In genomic region chr13:60226507-60226906, GRCh38 we compare ENCODE assay signal across 9 cellular contexts.
DNase-seq lines count a peak whose midpoint lies in the region; ATAC-seq and TF ChIP-seq lines count a peak whose summit lies in the region.
"Had no signal": no experiment of that assay in that cellular context is flagged by ENCODE, and none has a peak within 500 bp of the region (broad histone marks: within the 10 kb centered on the region; RNA-seq: fewer than 3 reads in every experiment).

No MANE protein-coding gene starts in this region.

- H3K18ac ChIP-seq in mesendoderm (ENCODE audit: low read length): no peak overlapping the region

- peaks cover 13% of the 10 kb centered on the region for H3K27me3 Mint-ChIP-seq in stimulated activated memory B cell treated with anti-CD40 and anti-IgM and Interleukin-4, amounts not matched to agents 10 μg/mL and 1 μg/mL and 100 μg/mL, for 72 hours

- H3K56ac ChIP-seq in mesendoderm (ENCODE audit: low read length): no peak overlapping the region

- H3K27ac ChIP-seq in mesendoderm (ENCODE audit: low read depth, low read length) (no peak overlapping the region), Peyer's patch (no peak overlapping the region)

- no peak overlapping the region for H3K4ac ChIP-seq in mesendoderm (ENCODE audit: low read depth, low read length)

- DNase-seq in NCI-H1417 (lab: John Stamatoyannopoulos, UW) (peak in 2 of 3 experiments; percentile 39 to 74), astrocyte of the cerebellum (ENCODE audit: low read depth) (no peak), mesendoderm (peak; percentile 65), Peyer's patch (no peak), retina (no peak)
- DNase-seq: head of caudate nucleus had no signal

- no peaks in the 10 kb centered on the region for H3K79me1 ChIP-seq in mesendoderm (ENCODE audit: low read length)

- no peak overlapping the region for H3K4me3 Mint-ChIP-seq in stimulated activated memory B cell treated with anti-CD40 and anti-IgM and Interleukin-4, amounts not matched to agents 10 μg/mL and 1 μg/mL and 100 μg/mL, for 72 hours

- H3K27me3 ChIP-seq in mesendoderm (ENCODE audit: insufficient read depth, low read length, poor library complexity) (no peaks in the 10 kb centered on the region), Peyer's patch (no peaks in the 10 kb centered on the region)

- H2BK5ac ChIP-seq in mesendoderm (ENCODE audit: low read length): no peak overlapping the region

- H3K27ac Mint-ChIP-seq in stimulated activated memory B cell treated with anti-CD40 and anti-IgM and Interleukin-4, amounts not matched to agents 10 μg/mL and 1 μg/mL and 100 μg/mL, for 72 hours: no peak overlapping the region

- ATAC-seq in HG03520 (IDR thresholded peaks at IDR 0.05; ENCODE audit: unreplicated experiment): no peak
- ATAC-seq in stimulated activated memory B cell treated with anti-CD40 and anti-IgM and Interleukin-4, amounts not matched to agents 10 μg/mL and 1 μg/mL and 100 μg/mL, for 72 hours: no peak

- WGBS in mesendoderm (ENCODE audit: extremely low coverage, insufficient coverage, low lambda C conversion rate): no CpG with 5 or more reads among the region's 3 CpGs

- H3K4me1 ChIP-seq in mesendoderm (ENCODE audit: control insufficient read depth, low read depth, low read length): no peaks in the 10 kb centered on the region
- no peaks in the 10 kb centered on the region for H3K4me1 ChIP-seq in Peyer's patch

- no peak overlapping the region for H3K23ac ChIP-seq in mesendoderm (ENCODE audit: low read length)

- no peaks in the 10 kb centered on the region for H3K9me3 Mint-ChIP-seq in stimulated activated memory B cell treated with anti-CD40 and anti-IgM and Interleukin-4, amounts not matched to agents 10 μg/mL and 1 μg/mL and 100 μg/mL, for 72 hours

- no peak overlapping the region for H4K8ac ChIP-seq in mesendoderm (ENCODE audit: low read depth, low read length)

- H2AK5ac ChIP-seq in mesendoderm (ENCODE audit: low read length): no peak overlapping the region

- peak; percentile 39; the same call in 2 of the 3 replicates for TF ChIP-seq CTCF in GM12872 (IDR thresholded peaks at IDR 0.05; ENCODE audit: insufficient read depth, low read depth, low read length)
- peak; percentile 36 for TF ChIP-seq CTCF in astrocyte of the cerebellum (IDR thresholded peaks at IDR 0.05; ENCODE audit: low read depth, low read length, missing control alignments)
- TF ChIP-seq CTCF in Peyer's patch (IDR thresholded peaks at IDR 0.05): peak in 3 of 6 experiments; percentile 34 to 37 (median 36)

- H2BK120ac ChIP-seq in mesendoderm (ENCODE audit: low read depth, low read length): no peak overlapping the region

- no peaks in the 10 kb centered on the region for H3K9me3 ChIP-seq in Peyer's patch

- H4K5ac ChIP-seq in mesendoderm (ENCODE audit: low read length): no peak overlapping the region

- H3K9ac ChIP-seq in mesendoderm (ENCODE audit: low read length): no peak overlapping the region

- in situ Hi-C loops in astrocyte of the cerebellum (cut with HindIII; ENCODE audit: low sequenced_read_pairs): no loop called here

- TF ChIP-seq POLR2A in Peyer's patch (IDR thresholded peaks at IDR 0.05): no peak

- H2BK15ac ChIP-seq in mesendoderm (replicated peaks; ENCODE audit: low read depth): no peak overlapping the region

- H3K4me3 ChIP-seq in astrocyte of the cerebellum (ENCODE audit: low read depth, low read length) (no peak overlapping the region), mesendoderm (ENCODE audit: low read length) (no peak overlapping the region), Peyer's patch (no peak overlapping the region)

- H3K36me3 Mint-ChIP-seq in stimulated activated memory B cell treated with anti-CD40 and anti-IgM and Interleukin-4, amounts not matched to agents 10 μg/mL and 1 μg/mL and 100 μg/mL, for 72 hours: no peaks in the 10 kb centered on the region

- H3K4me2 ChIP-seq in mesendoderm (ENCODE audit: low read length): no peak overlapping the region

- H3K79me2 ChIP-seq in mesendoderm (ENCODE audit: control insufficient read depth, insufficient read depth, low read length): no peaks in the 10 kb centered on the region

- H3K36me3 ChIP-seq in mesendoderm (ENCODE audit: control insufficient read depth, insufficient read depth, low read length) (no peaks in the 10 kb centered on the region), Peyer's patch (no peaks in the 10 kb centered on the region)

- H3K4me1 Mint-ChIP-seq in stimulated activated memory B cell treated with anti-CD40 and anti-IgM and Interleukin-4, amounts not matched to agents 10 μg/mL and 1 μg/mL and 100 μg/mL, for 72 hours: no peaks in the 10 kb centered on the region

Comparison
In these comparisons a context has a peak if more than half of its experiments do, and no peak if none do; other contexts are left out.
1. DNase-seq: peak in NCI-H1417 (2 of 3) and mesendoderm (single experiment); none in astrocyte of the cerebellum (single experiment), Peyer's patch (0 of 3) and retina (single experiment).